In the genomic region with DNA sequence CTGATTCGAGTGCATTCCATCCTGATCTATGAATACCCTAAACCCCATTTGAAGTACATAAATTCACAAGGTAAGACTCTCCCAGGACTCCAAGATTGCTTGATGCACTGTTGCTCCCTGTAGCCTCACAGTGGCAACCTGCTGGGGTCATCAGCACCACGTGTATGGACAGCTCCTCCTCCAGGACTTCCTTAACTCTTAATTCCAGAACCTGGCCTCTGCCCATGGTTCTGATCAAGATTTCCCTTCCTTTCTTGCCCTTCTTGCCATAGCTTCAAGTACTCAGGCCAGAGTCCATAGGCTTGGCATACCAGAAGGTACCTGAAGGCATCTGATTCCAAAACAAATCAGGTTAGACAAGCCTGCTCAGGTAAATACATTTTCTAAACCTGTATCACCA, we compare ENCODE assay signal across 9 cellular contexts. TPM values are rescaled to one million over a fixed set of nuclear protein-coding genes. Genes with fewer than 3 reads are reported as not detected.
A peak's percentile ranks its signal among the peaks of the same experiment; 100 is the strongest.
DNase-seq lines count a peak whose midpoint lies in the region; ATAC-seq and TF ChIP-seq lines count a peak whose summit lies in the region.
"Had no signal": no experiment of that assay in that cellular context is flagged by ENCODE, and none has a peak within 500 bp of the region (broad histone marks: within the 10 kb centered on the region; RNA-seq: fewer than 3 reads in every experiment).

No MANE protein-coding gene starts in this region.

- H3K36me3 Mint-ChIP-seq in Calu3 (ENCODE audit: insufficient read depth, unreplicated experiment), result no peaks in the 10 kb centered on the region
- H3K36me3 Mint-ChIP-seq: activated CD8-positive, alpha-beta memory T cell treated with anti-CD3 and anti-CD28 coated beads, Interleukin-2, amount 10 ng/mL, durations not matched to agents 7 days and 5 days had no signal

- CTCF ChIA-PET in Calu3 (lab: Charles Lee), result interaction anchor here (0.5 kb wide), 1 partner anchor 243 kb away, joined by 3 read pairs; no protein-coding TSS in a partner anchor

- 14% methylated on average over 2 of the region's 2 CpGs for WGBS in right lobe of liver (ENCODE audit: insufficient coverage, low coverage, low lambda C conversion rate, missing lambda C conversion rate)
- 10% methylated on average over 2 of the region's 2 CpGs for WGBS in suprapubic skin

- H3K9me3 Mint-ChIP-seq in Calu3 (ENCODE audit: low read depth, unreplicated experiment), result no peaks in the 10 kb centered on the region

- TF ChIP-seq CTCF in Calu3 (IDR thresholded peaks at IDR 0.05; ENCODE audit: unreplicated experiment), result no peak
- no peak for TF ChIP-seq CTCF in LNCaP clone FGC (IDR thresholded peaks at IDR 0.05; ENCODE audit: control insufficient read depth, extremely low read depth, insufficient read depth)
- no peak for TF ChIP-seq CTCF in right lobe of liver (IDR thresholded peaks at IDR 0.05)
- no peak for TF ChIP-seq CTCF in suprapubic skin (IDR thresholded peaks at IDR 0.05)

- ATAC-seq in right lobe of liver, result peak; percentile 40 to 77 (median 62)
- ATAC-seq in HG03045 (IDR thresholded peaks at IDR 0.05; ENCODE audit: unreplicated experiment), result no peak
- ATAC-seq: activated CD8-positive, alpha-beta memory T cell treated with anti-CD3 and anti-CD28 coated beads, Interleukin-2, amount 10 ng/mL, durations not matched to agents 7 days and 5 days had no signal

- H3K27ac Mint-ChIP-seq in Calu3 (ENCODE audit: unreplicated experiment), result no peak overlapping the region
- H3K27ac Mint-ChIP-seq: activated CD8-positive, alpha-beta memory T cell treated with anti-CD3 and anti-CD28 coated beads, Interleukin-2, amount 10 ng/mL, durations not matched to agents 7 days and 5 days had no signal

- no peak for TF ChIP-seq EP300 in suprapubic skin (IDR thresholded peaks at IDR 0.05)

- H3K27ac ChIP-seq in right lobe of liver (no peak overlapping the region), suprapubic skin (no peak overlapping the region)

- H3K36me3 ChIP-seq in right lobe of liver, result no peaks in the 10 kb centered on the region
- H3K36me3 ChIP-seq in suprapubic skin, result no peaks in the 10 kb centered on the region

- H3K4me3 ChIP-seq in LNCaP clone FGC (ENCODE audit: low read depth, low read length) (no peak overlapping the region), right lobe of liver (no peak overlapping the region), suprapubic skin (no peak overlapping the region)

- no TSS peak for BruUV-seq in Calu3 (replicated peaks; lab: Mats Ljungman, UMichigan)

- peak; percentile 57 for DNase-seq in Calu3
- peak; percentile 65 for DNase-seq in LNCaP clone FGC (ENCODE audit: low read depth)
- peak; percentile 11 for DNase-seq in brain pericyte (ENCODE audit: low read depth, low spot score)
- DNase-seq in right lobe of liver, result peak in 1 of 3 donors; percentile 26
- DNase-seq in SHP77 (lab: John Stamatoyannopoulos, UW), result no peak
- DNase-seq in suprapubic skin (ENCODE audit: low spot score in 2 of 2), result no peak
- DNase-seq in stimulated activated CD8-positive, alpha-beta memory T cell treated with anti-CD3 and anti-CD28 coated beads, Interleukin-4, amount 100 ng/mL, for 48 hours, result no peak
- DNase-seq: activated CD8-positive, alpha-beta memory T cell treated with anti-CD3 and anti-CD28 coated beads, Interleukin-2, amount 10 ng/mL, durations not matched to agents 7 days and 5 days had no signal

- no peaks in the 10 kb centered on the region for H3K4me1 Mint-ChIP-seq in Calu3 (ENCODE audit: low read depth, unreplicated experiment)

- H3K27me3 ChIP-seq in right lobe of liver (no peaks in the 10 kb centered on the region), suprapubic skin (no peaks in the 10 kb centered on the region)

- TF ChIP-seq POLR2A in right lobe of liver (IDR thresholded peaks at IDR 0.05) (no peak), suprapubic skin (IDR thresholded peaks at IDR 0.05) (no peak)

- peaks cover 45% of the 10 kb centered on the region for H3K27me3 Mint-ChIP-seq in Calu3 (ENCODE audit: unreplicated experiment)

- H3K9me3 ChIP-seq in right lobe of liver (no peaks in the 10 kb centered on the region), suprapubic skin (no peaks in the 10 kb centered on the region)

- H3K4me1 ChIP-seq in right lobe of liver (no peaks in the 10 kb centered on the region), suprapubic skin (no peaks in the 10 kb centered on the region)

- intact Hi-C loops in Calu3 (cut with micrococcal nuclease; ENCODE audit: unreplicated experiment), result no loop called here
- intact Hi-C loops in right lobe of liver (cut with DNase I), result no loop called here

- no peak overlapping the region for H3K4me3 Mint-ChIP-seq in Calu3 (ENCODE audit: low read depth, unreplicated experiment)
- H3K4me3 Mint-ChIP-seq: activated CD8-positive, alpha-beta memory T cell treated with anti-CD3 and anti-CD28 coated beads, Interleukin-2, amount 10 ng/mL, durations not matched to agents 7 days and 5 days had no signal

RNA-seq across cellular contexts. Expression of gene NLK, which starts 34.0 kb away (rescaled TPM):
- total RNA-seq in Calu3 (2022), result 20.4 and 22.0 TPM in 2 replicates
- 10 to 100 TPM in 3 of 6 experiments, 1 to 10 TPM in 3; 8.8 to 10.6 (median 9.9) TPM for total RNA-seq in right lobe of liver
- 10 to 100 TPM in 2 of 4 donors, 1 to 10 TPM in 2; 7.7 to 20.8 (median 11.5) TPM for total RNA-seq in suprapubic skin

Comparison
In these comparisons a context has a peak if more than half of its experiments do, and no peak if none do; other contexts are left out.
1. DNase-seq: peak in Calu3 (single experiment), LNCaP clone FGC (single experiment) and brain pericyte (single experiment); none in SHP77 (0 of 2), suprapubic skin (0 of 2) and stimulated activated CD8-positive, alpha-beta memory T cell treated with anti-CD3 and anti-CD28 coated beads, Interleukin-4, amount 100 ng/mL, for 48 hours (single experiment).